Comparison of ENCODE assay signal across 9 cellular contexts in the genomic region with DNA sequence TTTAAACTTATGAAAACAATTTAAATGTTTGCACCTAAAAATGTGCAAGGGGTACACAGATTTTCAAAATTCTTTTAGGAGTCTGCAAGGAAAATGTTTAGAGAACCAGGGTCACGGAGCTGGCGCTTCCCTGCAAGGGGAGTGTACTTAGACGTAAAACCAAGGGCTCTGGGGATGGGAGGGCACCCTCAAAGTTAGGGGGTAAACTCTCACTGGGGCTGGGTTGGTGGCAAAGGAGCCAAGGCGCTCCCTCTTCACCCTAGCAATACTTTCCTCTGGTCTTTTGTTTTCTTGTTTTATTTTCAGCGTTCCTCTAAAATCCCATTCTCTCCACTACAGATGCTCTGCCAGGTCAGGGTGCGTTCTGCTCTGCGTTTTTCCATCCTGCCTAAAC. TPM values are rescaled to one million over a fixed set of nuclear protein-coding genes. Genes with fewer than 3 reads are reported as not detected.
DNase-seq lines count a peak whose midpoint lies in the region; ATAC-seq and TF ChIP-seq lines count a peak whose summit lies in the region.
"Had no signal": no experiment of that assay in that cellular context is flagged by ENCODE, and none has a peak within 500 bp of the region (broad histone marks: within the 10 kb centered on the region; RNA-seq: fewer than 3 reads in every experiment).

No MANE protein-coding gene starts in this region.

- H3K9me3 Mint-ChIP-seq in CD4-positive, CD25-positive, alpha-beta regulatory T cell = peaks cover 0 to 1% (median 0%) of the 10 kb centered on the region in 7 donors

- H3K27ac Mint-ChIP-seq in CD4-positive, CD25-positive, alpha-beta regulatory T cell = peak overlapping the region; percentile 52 to 99 (median 98)

- peak overlapping the region; percentile 56 for H3K27ac ChIP-seq in CD4-positive, CD25-positive, alpha-beta regulatory T cell (ENCODE audit: insufficient read depth, low read length, poor library complexity, severe bottlenecking)
- peak overlapping the region; percentile 90 for H3K27ac ChIP-seq in RWPE1
- H3K27ac ChIP-seq in neutrophil = peak overlapping the region; percentile 55

- H3K4me1 Mint-ChIP-seq in CD4-positive, CD25-positive, alpha-beta regulatory T cell = peaks cover 4 to 17% (median 10%) of the 10 kb centered on the region in 4 donors

- peak in 1 of 3 donors; percentile 5 for DNase-seq in CD4-positive, CD25-positive, alpha-beta regulatory T cell
- no peak for DNase-seq in RWPE1 (ENCODE audit: low spot score)
- DNase-seq in epithelial cell of proximal tubule (ENCODE audit: low read depth) = no peak
- DNase-seq in stimulated activated CD4-positive, alpha-beta T cell treated with anti-CD3 and anti-CD28 coated beads, Interleukin-1b, Interleukin-23, amount 100 ng/mL, for 48 hours = no peak
- no peak for DNase-seq in stimulated activated naive CD4-positive, alpha-beta T cell treated with Interleukin-2 at 50 U/mL for 16 hours (lab: John Stamatoyannopoulos, UW)

- H3K4me1 ChIP-seq in CD4-positive, CD25-positive, alpha-beta regulatory T cell (ENCODE audit: control insufficient read depth, insufficient read depth, low read length, poor library complexity, severe bottlenecking) = peaks cover 12% of the 10 kb centered on the region
- peaks cover 6 to 11% of the 10 kb centered on the region in 2 experiments for H3K4me1 ChIP-seq in neutrophil (ENCODE audit: control insufficient read depth in 1 of 2, insufficient read depth in 1 of 2, low read depth in 1 of 2, low read length in 1 of 2)

- no peak for ATAC-seq in CD4-positive, CD25-positive, alpha-beta regulatory T cell (ENCODE audit: low read depth in 2 of 2)
- no peak for ATAC-seq in HG02763 (IDR thresholded peaks at IDR 0.05; ENCODE audit: unreplicated experiment)
- no peak for ATAC-seq in HG03097 (IDR thresholded peaks at IDR 0.05; ENCODE audit: low FRiP score, unreplicated experiment)

- no peaks in the 10 kb centered on the region for H3K36me3 ChIP-seq in CD4-positive, CD25-positive, alpha-beta regulatory T cell (ENCODE audit: control insufficient read depth, insufficient read depth, low read length)
- no peaks in the 10 kb centered on the region for H3K36me3 ChIP-seq in neutrophil

- H3K9me3 ChIP-seq in CD4-positive, CD25-positive, alpha-beta regulatory T cell (ENCODE audit: control insufficient read depth in 2 of 2, low read length in 2 of 2) = no peaks in the 10 kb centered on the region
- H3K9me3 ChIP-seq in neutrophil = no peaks in the 10 kb centered on the region

- H3K27me3 Mint-ChIP-seq in CD4-positive, CD25-positive, alpha-beta regulatory T cell = peaks cover 44% of the 10 kb centered on the region

- TF ChIP-seq CTCF in RWPE1 (conservative IDR thresholded peaks at IDR 0.05; ENCODE audit: low read depth) (no peak), epithelial cell of proximal tubule (conservative IDR thresholded peaks at IDR 0.05; ENCODE audit: low read depth, low read length) (no peak), neutrophil (IDR thresholded peaks at IDR 0.05) (no peak)

- POLR2A ChIA-PET in RWPE1 (lab: Yijun Ruan, JAX; ENCODE audit: low non-redundant PET) = no interaction called here

- H3K4me3 ChIP-seq in CD4-positive, CD25-positive, alpha-beta regulatory T cell (ENCODE audit: low read depth, low read length) = peak overlapping the region; percentile 59
- H3K4me3 ChIP-seq in epithelial cell of proximal tubule (ENCODE audit: low read depth, low read length) (peak overlapping the region; percentile 60), neutrophil (ENCODE audit: low read depth in 1 of 2, low read length in 1 of 2) (peak overlapping the region; percentile 67 to 74)

- peaks cover 4% of the 10 kb centered on the region for H3K27me3 ChIP-seq in CD4-positive, CD25-positive, alpha-beta regulatory T cell (ENCODE audit: control insufficient read depth, insufficient read depth, low read length)
- peaks cover 6% of the 10 kb centered on the region for H3K27me3 ChIP-seq in neutrophil

- CTCF ChIA-PET in RWPE1 (lab: Yijun Ruan, JAX) = no interaction called here

- H3K4me3 Mint-ChIP-seq in CD4-positive, CD25-positive, alpha-beta regulatory T cell = peak overlapping the region; percentile 88 to 96 (median 94)

- H3K36me3 Mint-ChIP-seq in CD4-positive, CD25-positive, alpha-beta regulatory T cell = no peaks in the 10 kb centered on the region

RNA-seq across cellular contexts. Expression of gene TMEM247, which starts 20.0 kb away (rescaled TPM):
- total RNA-seq in CD4-positive, CD25-positive, alpha-beta regulatory T cell = not detected
- not detected for polyA plus RNA-seq in CD4-positive, CD25-positive, alpha-beta regulatory T cell
- not detected in 2 replicates for total RNA-seq in epithelial cell of proximal tubule
- total RNA-seq: glomerular endothelial cell had no signal

RNA-seq across cellular contexts. Expression of gene RHOQ, which starts 42.9 kb away (rescaled TPM):
- 16.1 TPM for total RNA-seq in CD4-positive, CD25-positive, alpha-beta regulatory T cell
- polyA plus RNA-seq in CD4-positive, CD25-positive, alpha-beta regulatory T cell = 1 to 10 TPM in 2 of 4 donors, under 1 TPM in 2; 0.60 to 2.2 (median 1.00) TPM
- total RNA-seq in epithelial cell of proximal tubule = 30.7 and 38.9 TPM in 2 replicates

RNA-seq across cellular contexts. Expression of gene ATP6V1E2, which starts 43.0 kb away (rescaled TPM):
- 5.5 TPM for total RNA-seq in CD4-positive, CD25-positive, alpha-beta regulatory T cell
- 1 to 10 TPM; 4.9 to 8.5 (median 6.2) TPM for polyA plus RNA-seq in CD4-positive, CD25-positive, alpha-beta regulatory T cell
- 5.1 and 6.4 TPM in 2 replicates for total RNA-seq in epithelial cell of proximal tubule
